26 cellular contexts compared by ENCODE assay signal in genomic region chr15:57528940-57529565, GRCh38.
A peak's percentile ranks its signal among the peaks of the same experiment; 100 is the strongest.
DNase-seq lines count a peak whose midpoint lies in the region; ATAC-seq and TF ChIP-seq lines count a peak whose summit lies in the region.
"Had no signal": no experiment of that assay in that cellular context is flagged by ENCODE, and none has a peak within 500 bp of the region (broad histone marks: within the 10 kb centered on the region; RNA-seq: fewer than 3 reads in every experiment).

No MANE protein-coding gene starts in this region.

- H3K4me2 ChIP-seq in IMR-90 (ENCODE audit: low read depth, low read length): no peak overlapping the region
- H3K4me2 ChIP-seq in PC-3 (ENCODE audit: low read length): no peak overlapping the region

- no CpG with 5 or more reads among the region's 1 CpG for WGBS in IMR-90 (ENCODE audit: extremely low coverage in 2 of 2, insufficient read length in 1 of 2), 2 experiments

- H3K9ac ChIP-seq in IMR-90 (ENCODE audit: low read depth, low read length) (no peak overlapping the region), PC-3 (ENCODE audit: low read length) (no peak overlapping the region)

- DNase-seq in IMR-90 (no peak), PC-3 (no peak), fibroblast of peridontal ligament (ENCODE audit: extremely low read depth) (peak; percentile 52), neural crest cell (ENCODE audit: low read depth, low spot score) (no peak), activated gamma-delta T cell (lab: John Stamatoyannopoulos, UW) (no peak), HFFc6 (no peak)
- DNase-seq in CD4-positive, alpha-beta memory T cell: no peak
- DNase-seq: activated CD4-positive, alpha-beta T cell treated with anti-CD3 and anti-CD28 coated beads, Interleukin-2, amount 10 ng/mL, durations not matched to agents 24 days and 14 days; C1 segment of cervical spinal cord; Caco-2; colonic mucosa; DMS79 treated with DMSO at 0.1 percent for 48 hours; effector CD8-positive, alpha-beta T cell; GDM1; HCEC 1CT; lower lobe of right lung; natural killer cell; NCI-H1048; NCI-H510A treated with DMSO at 0.1 percent for 48 hours; NK-92 treated with Interleukin-12 subunit alpha and Interleukin-12 subunit beta, amount 100 ng/mL, for 24 hours; occipital lobe; stimulated activated CD4-positive, alpha-beta T cell treated with anti-CD3 and anti-CD28 coated beads, Interleukin-4, amount 100 ng/mL, for 24 hours; T1000 had no signal

- no peak overlapping the region for H2BK120ac ChIP-seq in IMR-90 (ENCODE audit: low read depth, low read length)

- CTCF ChIA-PET in IMR-90 (lab: Yijun Ruan, JAX): interaction anchor here (0.5 to 4.1 kb wide), 9 partner anchors 9 to 239 kb away, joined by 3 to 74 read pairs (median 5); no protein-coding TSS in a partner anchor
- CTCF ChIA-PET in PC-3 (lab: Charles Lee): interaction anchor here (0.6 to 0.7 kb wide), 2 partner anchors 23 to 457 kb away, joined by 3 to 4 read pairs; no protein-coding TSS in a partner anchor
- CTCF ChIA-PET in CD4-positive, alpha-beta memory T cell (lab: Charles Lee; ENCODE audit: partially characterized antibody): interaction anchor here (1.4 to 4.5 kb wide), 8 partner anchors 9 to 1036 kb away, joined by 3 to 63 read pairs (median 18); no protein-coding TSS in a partner anchor

- H3K9me3 Mint-ChIP-seq in neural crest cell (no peaks in the 10 kb centered on the region), HFFc6 (no peaks in the 10 kb centered on the region)
- H3K9me3 Mint-ChIP-seq in CD4-positive, alpha-beta memory T cell: no peaks in the 10 kb centered on the region
- H3K9me3 Mint-ChIP-seq: activated CD4-positive, alpha-beta T cell treated with anti-CD3 and anti-CD28 coated beads, Interleukin-2, amount 10 ng/mL, durations not matched to agents 24 days and 14 days; natural killer cell; WTC11 had no signal

- in situ Hi-C loops in IMR-90 (cut with MboI; ENCODE audit: low sequenced_read_pairs): loop anchor here (5.0 to 25.0 kb wide), 4 partner anchors 187 to 1034 kb away; partner anchors contain the start of gene TCF12

- H2AK9ac ChIP-seq in IMR-90 (replicated peaks; ENCODE audit: low read depth, low read length, poor library complexity): no peak overlapping the region

- H3K4me1 Mint-ChIP-seq in neural crest cell: peaks cover 36% of the 10 kb centered on the region
- H3K4me1 Mint-ChIP-seq in HFFc6 (ENCODE audit: low read depth): peaks cover 26% of the 10 kb centered on the region
- no peaks in the 10 kb centered on the region for H3K4me1 Mint-ChIP-seq in CD4-positive, alpha-beta memory T cell
- H3K4me1 Mint-ChIP-seq: activated CD4-positive, alpha-beta T cell treated with anti-CD3 and anti-CD28 coated beads, Interleukin-2, amount 10 ng/mL, durations not matched to agents 24 days and 14 days; natural killer cell had no signal

- no peak overlapping the region for H2BK5ac ChIP-seq in IMR-90 (ENCODE audit: low read depth, low read length, poor library complexity, severe bottlenecking)

- TF ChIP-seq RAD21 in IMR-90 (IDR thresholded peaks at IDR 0.05; ENCODE audit: low read length): no peak

- no peak overlapping the region for H3K27ac ChIP-seq in IMR-90 (ENCODE audit: insufficient read depth, low read length)
- no peak overlapping the region for H3K27ac ChIP-seq in PC-3 (ENCODE audit: low read length)
- H3K27ac ChIP-seq in CD4-positive, alpha-beta memory T cell (ENCODE audit: low read depth, low read length): no peak overlapping the region
- H3K27ac ChIP-seq: colonic mucosa, lower lobe of right lung, tibial nerve had no signal

- H2AFZ ChIP-seq in IMR-90 (replicated peaks; ENCODE audit: low read length, poor library complexity) (no peak overlapping the region), PC-3 (ENCODE audit: low read length) (no peak overlapping the region)

- no peak overlapping the region for H3K56ac ChIP-seq in IMR-90 (ENCODE audit: extremely low read depth, insufficient read depth, low read length)

- no peak overlapping the region for H2AK5ac ChIP-seq in IMR-90 (ENCODE audit: low read depth, low read length)

- dilution Hi-C loops in IMR-90 (cut with HindIII; ENCODE audit: low sequenced_read_pairs, unreplicated experiment): loop anchor here (25.0 kb wide), 1 partner anchor 192 kb away; no protein-coding TSS in a partner anchor

- H4K91ac ChIP-seq in IMR-90 (ENCODE audit: insufficient read depth, low read depth, low read length): no peak overlapping the region

- TF ChIP-seq CTCF in IMR-90 (conservative IDR thresholded peaks at IDR 0.05; ENCODE audit: low read depth, low read length) (no peak), PC-3 (conservative IDR thresholded peaks at IDR 0.05; ENCODE audit: low read depth, low read length) (no peak), neural crest cell (conservative IDR thresholded peaks at IDR 0.05) (no peak), HFFc6 (IDR thresholded peaks at IDR 0.05) (no peak)

- H3K9me2 ChIP-seq in PC-3 (replicated peaks; ENCODE audit: low read length): no peaks in the 10 kb centered on the region

- H3K4me3 ChIP-seq in IMR-90 (ENCODE audit: insufficient read depth, low read depth, low read length) (no peak overlapping the region), PC-3 (ENCODE audit: low read length) (no peak overlapping the region)
- no peak overlapping the region for H3K4me3 ChIP-seq in CD4-positive, alpha-beta memory T cell (ENCODE audit: low read length in 2 of 2)
- H3K4me3 ChIP-seq: colonic mucosa, lower lobe of right lung, tibial nerve had no signal

- H3K79me2 ChIP-seq in PC-3 (ENCODE audit: low read length): no peaks in the 10 kb centered on the region

- no peak overlapping the region for H4K8ac ChIP-seq in IMR-90 (ENCODE audit: low read depth in 2 of 2, low read length in 2 of 2)

- no peaks in the 10 kb centered on the region for H3K4me1 ChIP-seq in IMR-90 (ENCODE audit: control insufficient read depth, insufficient read depth, low read length)
- H3K4me1 ChIP-seq in PC-3 (ENCODE audit: insufficient read depth, low read length): peaks cover 19% of the 10 kb centered on the region
- no peaks in the 10 kb centered on the region for H3K4me1 ChIP-seq in CD4-positive, alpha-beta memory T cell (ENCODE audit: insufficient read depth, low read length)
- H3K4me1 ChIP-seq: Caco-2, colonic mucosa had no signal

- H3K9me1 ChIP-seq in IMR-90 (ENCODE audit: insufficient read depth, low read length): no peaks in the 10 kb centered on the region

- ATAC-seq in IMR-90 (ENCODE audit: low read depth) (peak; percentile 48), PC-3 (peak; percentile 14; the same call in 1 of the 2 replicates)
- ATAC-seq: lower lobe of right lung, natural killer cell, WTC11 had no signal

- no peaks in the 10 kb centered on the region for H3K36me3 Mint-ChIP-seq in neural crest cell (ENCODE audit: low read depth)
- H3K36me3 Mint-ChIP-seq in HFFc6 (ENCODE audit: low read depth): no peaks in the 10 kb centered on the region
- H3K36me3 Mint-ChIP-seq in CD4-positive, alpha-beta memory T cell: no peaks in the 10 kb centered on the region
- H3K36me3 Mint-ChIP-seq: activated naive CD8-positive, alpha-beta T cell; natural killer cell had no signal

- H3K36me3 ChIP-seq in IMR-90 (ENCODE audit: control insufficient read depth, insufficient read depth, low read length): no peaks in the 10 kb centered on the region
- H3K36me3 ChIP-seq in PC-3 (ENCODE audit: low read depth, low read length): no peaks in the 10 kb centered on the region
- no peaks in the 10 kb centered on the region for H3K36me3 ChIP-seq in CD4-positive, alpha-beta memory T cell (ENCODE audit: insufficient read depth, low read length)
- H3K36me3 ChIP-seq: colonic mucosa, tibial nerve had no signal

- H3K27me3 ChIP-seq in IMR-90 (ENCODE audit: control insufficient read depth, insufficient read depth, low read length) (peaks cover 33% of the 10 kb centered on the region), PC-3 (ENCODE audit: low read length) (no peaks in the 10 kb centered on the region)
- H3K27me3 ChIP-seq in CD4-positive, alpha-beta memory T cell (ENCODE audit: insufficient read depth, low read length): no peaks in the 10 kb centered on the region
- H3K27me3 ChIP-seq: colonic mucosa, tibial nerve had no signal

- no peaks in the 10 kb centered on the region for H4K20me1 ChIP-seq in IMR-90 (ENCODE audit: insufficient read depth, low read length)
- no peaks in the 10 kb centered on the region for H4K20me1 ChIP-seq in PC-3 (ENCODE audit: low read length)

- intact Hi-C loops in IMR-90 (cut with micrococcal nuclease): loop anchor here (5.0 kb wide), 2 partner anchors 67 to 707 kb away; no protein-coding TSS in a partner anchor
- intact Hi-C loops in PC-3 (cut with micrococcal nuclease): loop anchor here (5.0 to 10.0 kb wide), 3 partner anchors 42 to 382 kb away; partner anchors contain the start of gene CGNL1
- intact Hi-C loops in CD4-positive, alpha-beta memory T cell (cut with micrococcal nuclease): no loop called here

- H3K9me3 ChIP-seq in IMR-90 (ENCODE audit: control insufficient read depth, insufficient read depth, low read length) (no peaks in the 10 kb centered on the region), PC-3 (ENCODE audit: low read length) (no peaks in the 10 kb centered on the region)
- H3K9me3 ChIP-seq in CD4-positive, alpha-beta memory T cell (ENCODE audit: control insufficient read depth in 1 of 2, low read length in 2 of 2): no peaks in the 10 kb centered on the region
- H3K9me3 ChIP-seq: Caco-2, colonic mucosa, lower lobe of right lung, tibial nerve had no signal

- no peak for TF ChIP-seq POLR2A in IMR-90 (IDR thresholded peaks at IDR 0.05; ENCODE audit: low read depth, low read length)

- H3K27ac Mint-ChIP-seq in neural crest cell (ENCODE audit: unreplicated experiment) (peak overlapping the region; percentile 15), HFFc6 (no peak overlapping the region)
- no peak overlapping the region for H3K27ac Mint-ChIP-seq in CD4-positive, alpha-beta memory T cell
- H3K27ac Mint-ChIP-seq: activated CD4-positive, alpha-beta T cell treated with anti-CD3 and anti-CD28 coated beads, Interleukin-2, amount 10 ng/mL, durations not matched to agents 24 days and 14 days; activated naive CD8-positive, alpha-beta T cell; natural killer cell; WTC11 had no signal

- BruUV-seq in IMR-90 (replicated peaks; lab: Mats Ljungman, UMichigan) (no TSS peak), PC-3 (replicated peaks; lab: Mats Ljungman, UMichigan) (no TSS peak)

- no peak overlapping the region for H3K18ac ChIP-seq in IMR-90 (ENCODE audit: low read depth, low read length)

- H3F3A ChIP-seq in PC-3 (ENCODE audit: low read length, unreplicated experiment): no peaks in the 10 kb centered on the region

- H2BK15ac ChIP-seq in IMR-90 (ENCODE audit: low read depth, low read length): no peak overlapping the region

- H3K27me3 Mint-ChIP-seq in neural crest cell (ENCODE audit: low read depth): no peaks in the 10 kb centered on the region
- peaks cover 30% of the 10 kb centered on the region for H3K27me3 Mint-ChIP-seq in HFFc6 (ENCODE audit: insufficient read depth)
- H3K27me3 Mint-ChIP-seq in CD4-positive, alpha-beta memory T cell: peaks cover 2 to 24% of the 10 kb centered on the region in 2 donors

- H2BK20ac ChIP-seq in IMR-90 (ENCODE audit: low read depth, low read length): no peak overlapping the region

- POLR2A ChIA-PET in IMR-90 (lab: Charles Lee; ENCODE audit: unreplicated experiment) (interaction anchor here (0.6 kb wide), 1 partner anchor 311 kb away, joined by 3 read pairs; no protein-coding TSS in a partner anchor), PC-3 (lab: Charles Lee; ENCODE audit: unreplicated experiment) (interaction anchor here (0.6 kb wide), 1 partner anchor 375 kb away, joined by 5 read pairs; no protein-coding TSS in a partner anchor)
- POLR2A ChIA-PET in CD4-positive, alpha-beta memory T cell (lab: Charles Lee; ENCODE audit: partially characterized antibody): no interaction called here

- H3K23ac ChIP-seq in IMR-90 (ENCODE audit: low read depth, low read length): no peak overlapping the region

- H3K4me3 Mint-ChIP-seq in neural crest cell (no peak overlapping the region), HFFc6 (no peak overlapping the region)
- no peak overlapping the region for H3K4me3 Mint-ChIP-seq in CD4-positive, alpha-beta memory T cell
- H3K4me3 Mint-ChIP-seq: activated CD4-positive, alpha-beta T cell treated with anti-CD3 and anti-CD28 coated beads, Interleukin-2, amount 10 ng/mL, durations not matched to agents 24 days and 14 days; activated naive CD8-positive, alpha-beta T cell; natural killer cell; WTC11 had no signal

- H4K5ac ChIP-seq in IMR-90 (ENCODE audit: low read depth, low read length): no peak overlapping the region

- no peak overlapping the region for H3K14ac ChIP-seq in IMR-90 (replicated peaks; ENCODE audit: low read depth, low read length)

- H3K79me1 ChIP-seq in IMR-90 (ENCODE audit: low read depth in 1 of 2, low read length in 2 of 2): no peaks in the 10 kb centered on the region

- no peak overlapping the region for H3K4ac ChIP-seq in IMR-90 (ENCODE audit: low read depth, low read length)
